In genomic region chr1:199684686-199685273, GRCh38 we compare ENCODE assay signal across 8 cellular contexts.
A peak's percentile ranks its signal among the peaks of the same experiment; 100 is the strongest.
DNase-seq lines count a peak whose midpoint lies in the region; ATAC-seq and TF ChIP-seq lines count a peak whose summit lies in the region.

No MANE protein-coding gene starts in this region.

- H3F3A ChIP-seq in SU-DHL-6 (ENCODE audit: insufficient read depth) = no peaks in the 10 kb centered on the region

- no peaks in the 10 kb centered on the region for H3K79me2 ChIP-seq in SU-DHL-6 (ENCODE audit: insufficient read depth, low read length)

- no peak overlapping the region for H3K9ac ChIP-seq in SU-DHL-6 (ENCODE audit: low read length)

- H3K36me3 ChIP-seq in SU-DHL-6 (ENCODE audit: low read length) (no peaks in the 10 kb centered on the region), neutrophil (no peaks in the 10 kb centered on the region)

- H3K9me2 ChIP-seq in SU-DHL-6 (replicated peaks; ENCODE audit: insufficient read depth, low read length) = no peaks in the 10 kb centered on the region

- H3K4me1 ChIP-seq in neutrophil (ENCODE audit: control insufficient read depth in 1 of 2, insufficient read depth in 1 of 2, low read depth in 1 of 2, low read length in 1 of 2) = no peaks in the 10 kb centered on the region

- H2AFZ ChIP-seq in SU-DHL-6 (ENCODE audit: low read depth, low read length, severe bottlenecking) = no peak overlapping the region

- H3K4me3 ChIP-seq in SU-DHL-6 (ENCODE audit: insufficient read depth, low read length, poor library complexity, severe bottlenecking) (no peak overlapping the region), fibroblast of mammary gland (ENCODE audit: control insufficient read depth, low read depth, low read length) (no peak overlapping the region), neutrophil (ENCODE audit: low read depth in 1 of 2, low read length in 1 of 2) (no peak overlapping the region)

- H3K27me3 ChIP-seq in SU-DHL-6 (ENCODE audit: low read length) = no peaks in the 10 kb centered on the region
- H3K27me3 ChIP-seq in neutrophil = no peaks in the 10 kb centered on the region

- peak; percentile 67 for TF ChIP-seq CTCF in SU-DHL-6 (IDR thresholded peaks at IDR 0.05; ENCODE audit: insufficient read depth, low read length, poor library complexity, severe bottlenecking)
- TF ChIP-seq CTCF in fibroblast of mammary gland (conservative IDR thresholded peaks at IDR 0.05; ENCODE audit: control insufficient read depth, insufficient read depth, low read depth, low read length) = peak; percentile 94
- peak; percentile 61 for TF ChIP-seq CTCF in neutrophil (IDR thresholded peaks at IDR 0.05)

- H4K20me1 ChIP-seq in SU-DHL-6 (ENCODE audit: low read depth, low read length) = no peaks in the 10 kb centered on the region

- H3K4me2 ChIP-seq in SU-DHL-6 (ENCODE audit: low read depth, low read length, poor library complexity, severe bottlenecking) = no peak overlapping the region

- H3K9me3 ChIP-seq in SU-DHL-6 (ENCODE audit: insufficient read depth, low read length) (no peaks in the 10 kb centered on the region), neutrophil (no peaks in the 10 kb centered on the region)

- DNase-seq in COLO829 (ENCODE audit: low spot score) = peak; percentile 74
- DNase-seq in NCI-H146 (lab: John Stamatoyannopoulos, UW) = peak; percentile 11
- peak; percentile 78 for DNase-seq in fibroblast of mammary gland (ENCODE audit: low read depth)

- ATAC-seq in GM18858 (IDR thresholded peaks at IDR 0.05; ENCODE audit: unreplicated experiment) (peak; percentile 89), HG02981 (IDR thresholded peaks at IDR 0.05; ENCODE audit: unreplicated experiment) (peak; percentile 96), HG02970 (IDR thresholded peaks at IDR 0.05; ENCODE audit: low FRiP score, unreplicated experiment) (no peak)

- H3K27ac ChIP-seq in SU-DHL-6 (ENCODE audit: low read depth, low read length) (no peak overlapping the region), neutrophil (no peak overlapping the region)

Comparison
In these comparisons a context has a peak if more than half of its experiments do, and no peak if none do; other contexts are left out.
1. DNase-seq: peak in every context shown above with its lines; median percentile 78 in fibroblast of mammary gland; 74 in COLO829; 11 in NCI-H146.